Comparison of ENCODE assay signal across 19 cellular contexts in the genomic region with DNA sequence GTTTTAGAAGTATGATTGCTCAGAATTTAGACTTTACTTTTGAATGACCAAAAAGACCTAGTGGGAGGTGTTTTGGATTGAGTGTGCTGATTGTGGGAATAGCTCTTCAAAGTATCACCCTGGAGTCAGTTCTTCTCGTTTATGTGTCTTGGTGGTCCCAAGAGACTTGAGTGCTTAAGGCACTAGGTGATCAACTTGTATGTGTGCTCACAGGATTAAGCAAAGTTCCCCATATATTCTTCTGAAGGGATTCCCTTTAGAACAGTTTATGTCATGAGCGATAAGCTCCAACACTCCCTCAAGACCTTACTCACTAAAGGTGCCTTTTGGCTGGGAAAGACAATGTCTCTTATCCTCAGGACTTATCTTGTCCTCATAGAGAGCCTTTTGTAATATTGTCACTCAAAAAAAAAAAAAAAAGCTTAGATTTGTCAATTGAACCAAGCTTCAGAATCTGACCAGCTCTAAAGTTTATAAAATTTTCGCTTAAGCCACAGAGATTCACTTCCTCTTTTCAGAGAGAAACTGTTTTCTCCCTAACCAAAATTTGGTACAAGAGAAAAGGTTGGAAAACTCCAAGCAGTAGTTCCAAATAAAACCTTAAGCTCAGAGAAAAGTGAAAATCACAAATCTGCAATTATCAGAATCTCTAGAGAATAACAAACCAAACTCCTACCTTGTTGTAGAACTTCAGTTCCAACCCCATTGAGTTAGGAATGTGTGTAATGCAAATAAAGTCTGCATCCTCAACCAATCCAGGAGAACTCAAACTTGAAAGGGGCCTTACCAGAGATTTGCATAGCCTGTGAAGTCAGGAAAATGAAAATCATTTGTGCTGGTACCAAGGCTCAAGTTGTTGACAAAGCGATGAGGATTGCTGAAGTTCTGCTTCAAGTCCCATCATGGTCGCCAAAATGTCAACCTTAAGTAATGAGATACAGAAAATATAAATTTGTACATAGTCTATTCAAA. TPM values are rescaled to one million over a fixed set of nuclear protein-coding genes. Genes with fewer than 3 reads are reported as not detected.
A peak's percentile ranks its signal among the peaks of the same experiment; 100 is the strongest.
DNase-seq lines count a peak whose midpoint lies in the region; ATAC-seq, FAIRE-seq and TF ChIP-seq lines count a peak whose summit lies in the region.
"Had no signal": no experiment of that assay in that cellular context is flagged by ENCODE, and none has a peak within 500 bp of the region (broad histone marks: within the 10 kb centered on the region; RNA-seq: fewer than 3 reads in every experiment).

No MANE protein-coding gene starts in this region.

- SMC1A ChIA-PET in GM12878 (lab: Charles Lee; ENCODE audit: uncharacterized antibody, unreplicated experiment): interaction anchor here (0.6 to 2.2 kb wide), 3 partner anchors 10 to 69 kb away, joined by 3 to 6 read pairs (median 3); no protein-coding TSS in a partner anchor

- ATAC-seq in GM12878 (no peak; the same call in 2 of the 3 replicates), upper lobe of right lung (peak; percentile 76)
- ATAC-seq in CD4-positive, alpha-beta T cell (ENCODE audit: poor library complexity): no peak
- ATAC-seq: PC-3 had no signal

- peaks cover 17% of the 10 kb centered on the region for H3K27me3 Mint-ChIP-seq in CD4-positive, alpha-beta T cell

- no peak overlapping the region; the same call in 1 of the 2 replicates for H3K4me2 ChIP-seq in GM12878 (ENCODE audit: control insufficient read depth, insufficient read depth)
- H3K4me2 ChIP-seq: BLaER1 had no signal

- H4K20me1 ChIP-seq in GM12878 (ENCODE audit: control insufficient read depth, insufficient read depth): no peaks in the 10 kb centered on the region
- H4K20me1 ChIP-seq: BLaER1 had no signal

- H3K4me3 ChIP-seq in GM12878 (no peak overlapping the region), upper lobe of right lung (no peak overlapping the region), esophagus muscularis mucosa (no peak overlapping the region)
- H3K4me3 ChIP-seq: BLaER1 had no signal

- no peak for TF ChIP-seq POLR2A in GM12878 (IDR thresholded peaks at IDR 0.05; ENCODE audit: low read depth, low read length)
- no peak for TF ChIP-seq POLR2A in esophagus muscularis mucosa (IDR thresholded peaks at IDR 0.05; ENCODE audit: low read depth)

- H3K27ac Mint-ChIP-seq in CD4-positive, alpha-beta T cell: no peak overlapping the region
- H3K27ac Mint-ChIP-seq: T-helper 1 cell treated with Interleukin-12 subunit alpha and Interleukin-12 subunit beta and Interleukin-4 antibody, amounts not matched to agents 30 μg/mL and 1 μg/mL, for 36 hours had no signal

- no peak for TF ChIP-seq CTCF in GM12878 (IDR thresholded peaks at IDR 0.05 in 2 of 3, conservative IDR thresholded peaks at IDR 0.05 in 1 of 3; ENCODE audit: control insufficient read depth in 2 of 3, extremely low read depth in 1 of 3, insufficient read depth in 1 of 3, low read depth in 3 of 3, low read length in 3 of 3)
- TF ChIP-seq CTCF in upper lobe of right lung (IDR thresholded peaks at IDR 0.05): no peak
- no peak for TF ChIP-seq CTCF in esophagus muscularis mucosa (IDR thresholded peaks at IDR 0.05)
- TF ChIP-seq CTCF in CD4-positive, alpha-beta T cell (IDR thresholded peaks at IDR 0.05): no peak

- TF ChIP-seq EP300 in GM12878 (IDR thresholded peaks at IDR 0.05; ENCODE audit: borderline replicate concordance in 1 of 2, control insufficient read depth in 1 of 2, low read depth in 2 of 2, low read length in 2 of 2) (no peak), esophagus muscularis mucosa (IDR thresholded peaks at IDR 0.05) (no peak)

- no peak for TF ChIP-seq RAD21 in GM12878 (IDR thresholded peaks at IDR 0.05; ENCODE audit: insufficient read depth, low read depth, low read length)

- no peaks in the 10 kb centered on the region for H3K9me3 ChIP-seq in GM12878 (replicated peaks; ENCODE audit: control insufficient read depth, insufficient read depth, low read length)
- H3K9me3 ChIP-seq in upper lobe of right lung: no peaks in the 10 kb centered on the region
- no peaks in the 10 kb centered on the region for H3K9me3 ChIP-seq in esophagus muscularis mucosa
- H3K9me3 ChIP-seq in CD4-positive, alpha-beta T cell (ENCODE audit: control insufficient read depth, low read length): no peaks in the 10 kb centered on the region
- H3K9me3 ChIP-seq: BLaER1 had no signal

- 31% methylated on average over 5 of the region's 5 CpGs for WGBS in GM12878 (ENCODE audit: insufficient coverage, insufficient replicate concordance, low lambda C conversion rate, missing lambda C conversion rate)
- 76% methylated on average over 5 of the region's 5 CpGs for WGBS in esophagus muscularis mucosa

- H3K27ac ChIP-seq in GM12878 (ENCODE audit: control insufficient read depth, insufficient read depth): no peak overlapping the region
- H3K27ac ChIP-seq in upper lobe of right lung: no peak overlapping the region
- no peak overlapping the region for H3K27ac ChIP-seq in esophagus muscularis mucosa (replicated peaks in 1 of 4)
- no peak overlapping the region for H3K27ac ChIP-seq in CD4-positive, alpha-beta T cell (ENCODE audit: low read depth, low read length)
- H3K27ac ChIP-seq: BLaER1 had no signal

- CTCF ChIA-PET in GM12878 (lab: Yijun Ruan, JAX): interaction anchor here (0.6 to 0.9 kb wide), 3 partner anchors 37 to 432 kb away, joined by 3 read pairs; no protein-coding TSS in a partner anchor
- CTCF ChIA-PET in CD4-positive, alpha-beta T cell (lab: Charles Lee): interaction anchor here (0.7 kb wide), 1 partner anchor 17 kb away, joined by 3 read pairs; no protein-coding TSS in a partner anchor

- H3K9me3 Mint-ChIP-seq in CD4-positive, alpha-beta T cell: no peaks in the 10 kb centered on the region
- H3K9me3 Mint-ChIP-seq: T-helper 1 cell treated with Interleukin-12 subunit alpha and Interleukin-12 subunit beta and Interleukin-4 antibody, amounts not matched to agents 30 μg/mL and 1 μg/mL, for 36 hours had no signal

- H3K79me2 ChIP-seq in GM12878 (ENCODE audit: control insufficient read depth, insufficient read depth, low read length): no peaks in the 10 kb centered on the region

- no peaks in the 10 kb centered on the region for H3K4me1 Mint-ChIP-seq in CD4-positive, alpha-beta T cell (ENCODE audit: low read depth)

- no peak overlapping the region for H3K4me3 Mint-ChIP-seq in CD4-positive, alpha-beta T cell
- H3K4me3 Mint-ChIP-seq: T-helper 1 cell treated with Interleukin-12 subunit alpha and Interleukin-12 subunit beta and Interleukin-4 antibody, amounts not matched to agents 30 μg/mL and 1 μg/mL, for 36 hours had no signal

- DNase-seq in SKM-1 treated with dmso at 0.1 percent for 144 hours (lab: John Stamatoyannopoulos, UW; ENCODE audit: unreplicated experiment): peak; percentile 26
- no peak for DNase-seq in SKM-1 (lab: John Stamatoyannopoulos, UW; ENCODE audit: unreplicated experiment)
- DNase-seq in NOMO-1 treated with DMSO at 0.1 percent for 48 hours (lab: John Stamatoyannopoulos, UW; ENCODE audit: unreplicated experiment): peak; percentile 78
- DNase-seq in GM12878 (ENCODE audit: low read depth, low spot score): no peak
- DNase-seq in upper lobe of right lung: no peak
- DNase-seq in esophagus muscularis mucosa (ENCODE audit: extremely low spot score): no peak
- DNase-seq in HK-2 (ENCODE audit: unreplicated experiment): no peak
- no peak for DNase-seq in CD4-positive, alpha-beta T cell
- DNase-seq: DND-41, NCI-H1417, NCI-H1930, NCI-H446, NCI-H748 treated with DMSO at 0.1 percent for 48 hours, PC-3 had no signal

- in situ Hi-C loops in GM12878 (cut with MboI): no loop called here

- intact Hi-C loops in GM12878 (cut with micrococcal nuclease; ENCODE audit: unreplicated experiment) (no loop called here), upper lobe of right lung (cut with DNase I) (no loop called here), esophagus muscularis mucosa (cut with DNase I) (no loop called here)
- intact Hi-C loops in CD4-positive, alpha-beta T cell (cut with DNase I, micrococcal nuclease): no loop called here

- H3K27me3 ChIP-seq in GM12878 (replicated peaks in 1 of 2; ENCODE audit: control insufficient read depth in 2 of 2, insufficient read depth in 2 of 2, low read length in 1 of 2) (no peaks in the 10 kb centered on the region; a peak in 1 of 4 replicates), upper lobe of right lung (peaks cover 5% of the 10 kb centered on the region), esophagus muscularis mucosa (no peaks in the 10 kb centered on the region)
- H3K27me3 ChIP-seq in CD4-positive, alpha-beta T cell (ENCODE audit: control insufficient read depth, insufficient read depth, low read length): peaks cover 5% of the 10 kb centered on the region
- H3K27me3 ChIP-seq: BLaER1 had no signal

- no peak overlapping the region for H2AFZ ChIP-seq in GM12878 (ENCODE audit: control insufficient read depth, low read depth, low read length)

- H3K36me3 ChIP-seq in GM12878 (ENCODE audit: control insufficient read depth in 2 of 2, insufficient read depth in 2 of 2, low read length in 1 of 2) (no peaks in the 10 kb centered on the region), upper lobe of right lung (no peaks in the 10 kb centered on the region), esophagus muscularis mucosa (no peaks in the 10 kb centered on the region)
- H3K36me3 ChIP-seq: BLaER1 had no signal

- H3K4me1 ChIP-seq in GM12878 (ENCODE audit: control insufficient read depth, insufficient read depth, low read length) (no peaks in the 10 kb centered on the region; the same call in 1 of the 2 replicates), upper lobe of right lung (no peaks in the 10 kb centered on the region), esophagus muscularis mucosa (no peaks in the 10 kb centered on the region)
- H3K4me1 ChIP-seq: BLaER1 had no signal

- POLR2A ChIA-PET in GM12878 (lab: Charles Lee): interaction anchor here (0.6 kb wide), 1 partner anchor 417 kb away, joined by 3 read pairs; no protein-coding TSS in a partner anchor
- POLR2A ChIA-PET in CD4-positive, alpha-beta T cell (lab: Charles Lee): no interaction called here

- no peak for FAIRE-seq in GM12878 (lab: Jason Lieb, UNC)
- FAIRE-seq: A204.1, G401.6, H1 had no signal

- RAD21 ChIA-PET in GM12878 (lab: Charles Lee; ENCODE audit: unreplicated experiment): interaction anchor here (1.9 kb wide), 1 partner anchor 40 kb away, joined by 8 read pairs; a partner anchor contains a TSS

- no peak overlapping the region for H3K9ac ChIP-seq in GM12878 (ENCODE audit: control insufficient read depth, insufficient read depth, low read length)
- H3K9ac ChIP-seq: BLaER1 had no signal

- H3K36me3 Mint-ChIP-seq in CD4-positive, alpha-beta T cell (ENCODE audit: low read depth): no peaks in the 10 kb centered on the region

- no TSS peak for BruUV-seq in GM12878 (replicated peaks; lab: Mats Ljungman, UMichigan)

RNA-seq across cellular contexts. Expression of a gene that starts 40.0 kb away (rescaled TPM):
- total RNA-seq in GM12878 (2013; cell fraction: nucleolus; rRNA removed): 1.1 and 2.4 TPM in 2 replicates
- total RNA-seq in GM12878 (2014; rRNA removed) (0.05 TPM in 1 of 2 replicates, not detected in the other), GM12878 (2014; rRNA removed; fragmentation: Illumina TruSeq; extraction: Trizol) (0.05 TPM in 1 of 2 replicates, not detected in the other), GM12878 (2021) (0.13 TPM in 1 of 2 replicates, not detected in the other), upper lobe of right lung (70.9 TPM), esophagus muscularis mucosa (10 to 100 TPM; 10.2 to 15.0 (median 12.2) TPM)
- polyA plus RNA-seq in GM12878 (2011; ENCODE audit: low read depth): 0.25 TPM
- polyA plus RNA-seq in GM12878 (2011; rRNA removed) (0.29 and 0.45 TPM in 2 replicates), GM12878 (2014; fragmentation: Illumina TruSeq; extraction: Trizol) (0.34 TPM in 1 of 2 replicates, not detected in the other), GM12878 (2014; fragmentation: Nextera tagmentation; extraction: Ambion mirVana) (under 1 TPM in 1 of 2 experiments, not detected in 1; 0.16 TPM), GM12878 (2014; rRNA removed) (0.01 TPM in 1 of 2 replicates, not detected in the other), GM12878 (2016; fragmentation: Nextera tagmentation; extraction: Ambion mirVana) (under 1 TPM; 0.49 to 0.58 TPM)
- 0.12 and 0.21 TPM in 2 replicates for polyA plus RNA-seq in GM12878 (2011; cell fraction: cytosol; rRNA removed)
- 0.47 and 0.67 TPM in 2 replicates for polyA plus RNA-seq in GM12878 (2011; cell fraction: nucleus; rRNA removed)
- polyA plus RNA-seq in GM12878 (2012): 0.23 and 0.25 TPM in 2 replicates
- 0.26 and 0.37 TPM in 2 replicates for polyA minus RNA-seq in GM12878 (2011; rRNA and poly(A)+ RNA removed)
- polyA minus RNA-seq in GM12878 (2011; cell fraction: cytosol; rRNA and poly(A)+ RNA removed): 0.21 and 0.40 TPM in 2 replicates
- polyA minus RNA-seq in GM12878 (2011; cell fraction: nucleus; rRNA and poly(A)+ RNA removed): 0.48 and 1.1 TPM in 2 replicates
- total RNA-seq in CD4-positive, alpha-beta T cell: 1 to 10 TPM; 1.3 to 1.8 TPM

Comparison
In these comparisons a context has a peak if more than half of its experiments do, and no peak if none do; other contexts are left out.
1. DNase-seq: peak in SKM-1 treated with dmso at 0.1 percent for 144 hours (single experiment) and NOMO-1 treated with DMSO at 0.1 percent for 48 hours (single experiment); none in SKM-1 (single experiment), GM12878 (single experiment), upper lobe of right lung (single experiment), esophagus muscularis mucosa (single experiment), HK-2 (single experiment) and CD4-positive, alpha-beta T cell (0 of 10).